ENCODE assay signal across 8 cellular contexts in genomic region chr20:41136336-41136694, GRCh38. TPM values are rescaled to one million over a fixed set of nuclear protein-coding genes. Genes with fewer than 3 reads are reported as not detected.
DNase-seq lines count a peak whose midpoint lies in the region; ATAC-seq lines count a peak whose summit lies in the region.

No MANE protein-coding gene starts in this region.

- no peaks in the 10 kb centered on the region for H3K36me3 ChIP-seq in CD4-positive, CD25-positive, alpha-beta regulatory T cell (ENCODE audit: control insufficient read depth, insufficient read depth, low read length)

- peaks cover 66% of the 10 kb centered on the region for H3K4me1 ChIP-seq in CD4-positive, CD25-positive, alpha-beta regulatory T cell (ENCODE audit: control insufficient read depth, insufficient read depth, low read length, poor library complexity, severe bottlenecking)

- peak overlapping the region; percentile 85 to 96 (median 93) for H3K4me3 Mint-ChIP-seq in CD4-positive, CD25-positive, alpha-beta regulatory T cell
- H3K4me3 Mint-ChIP-seq in natural killer cell treated with Interleukin-12 subunit alpha and Interleukin-12 subunit beta and Interleukin-15 and Interleukin-18, amount 100 ng/mL, for 72 hours: peak overlapping the region; percentile 92

- no peaks in the 10 kb centered on the region for H3K9me3 ChIP-seq in CD4-positive, CD25-positive, alpha-beta regulatory T cell (ENCODE audit: control insufficient read depth in 2 of 2, low read length in 2 of 2)

- H3K27me3 ChIP-seq in CD4-positive, CD25-positive, alpha-beta regulatory T cell (ENCODE audit: control insufficient read depth, insufficient read depth, low read length): no peaks in the 10 kb centered on the region

- no peak for ATAC-seq in CD4-positive, CD25-positive, alpha-beta regulatory T cell (ENCODE audit: low read depth in 2 of 2)
- ATAC-seq in natural killer cell treated with Interleukin-12 subunit alpha and Interleukin-12 subunit beta and Interleukin-15 and Interleukin-18, amount 100 ng/mL, for 72 hours: no peak
- ATAC-seq in GM21717 (IDR thresholded peaks at IDR 0.05; ENCODE audit: unreplicated experiment) (no peak), left lobe of liver (no peak)

- H3K4me3 ChIP-seq in CD4-positive, CD25-positive, alpha-beta regulatory T cell (ENCODE audit: low read depth, low read length): peak overlapping the region; percentile 53

- no peaks in the 10 kb centered on the region for H3K9me3 Mint-ChIP-seq in CD4-positive, CD25-positive, alpha-beta regulatory T cell
- no peaks in the 10 kb centered on the region for H3K9me3 Mint-ChIP-seq in natural killer cell treated with Interleukin-12 subunit alpha and Interleukin-12 subunit beta and Interleukin-15 and Interleukin-18, amount 100 ng/mL, for 72 hours

- peak overlapping the region; percentile 86 to 93 (median 93) for H3K27ac Mint-ChIP-seq in CD4-positive, CD25-positive, alpha-beta regulatory T cell
- peak overlapping the region; percentile 26 to 77 for H3K27ac Mint-ChIP-seq in natural killer cell treated with Interleukin-12 subunit alpha and Interleukin-12 subunit beta and Interleukin-15 and Interleukin-18, amount 100 ng/mL, for 72 hours

- H3K27me3 Mint-ChIP-seq in CD4-positive, CD25-positive, alpha-beta regulatory T cell: peaks cover 6% of the 10 kb centered on the region
- no peaks in the 10 kb centered on the region for H3K27me3 Mint-ChIP-seq in natural killer cell treated with Interleukin-12 subunit alpha and Interleukin-12 subunit beta and Interleukin-15 and Interleukin-18, amount 100 ng/mL, for 72 hours

- peak overlapping the region; percentile 84 for H3K27ac ChIP-seq in CD4-positive, CD25-positive, alpha-beta regulatory T cell (ENCODE audit: insufficient read depth, low read length, poor library complexity, severe bottlenecking)
- H3K27ac ChIP-seq in cingulate gyrus (ENCODE audit: low read depth, low read length): peak overlapping the region; percentile 87

- peaks cover 5% of the 10 kb centered on the region for H3K36me3 Mint-ChIP-seq in CD4-positive, CD25-positive, alpha-beta regulatory T cell
- H3K36me3 Mint-ChIP-seq in natural killer cell treated with Interleukin-12 subunit alpha and Interleukin-12 subunit beta and Interleukin-15 and Interleukin-18, amount 100 ng/mL, for 72 hours: no peaks in the 10 kb centered on the region

- no peak for DNase-seq in CD4-positive, CD25-positive, alpha-beta regulatory T cell
- peak; percentile 18 to 32 for DNase-seq in Kasumi-1 (lab: John Stamatoyannopoulos, UW)
- no peak for DNase-seq in natural killer cell treated with Interleukin-12 subunit alpha and Interleukin-12 subunit beta and Interleukin-15 and Interleukin-18, amount 100 ng/mL, for 72 hours (ENCODE audit: low spot score)
- DNase-seq in left lobe of liver (ENCODE audit: low spot score): no peak
- no peak for DNase-seq in DMS79 treated with DMSO at 0.1 percent for 48 hours (lab: John Stamatoyannopoulos, UW)
- DNase-seq in AG20443 (ENCODE audit: low spot score): no peak

- H3K4me1 Mint-ChIP-seq in CD4-positive, CD25-positive, alpha-beta regulatory T cell: peaks cover 29 to 64% (median 50%) of the 10 kb centered on the region in 4 donors
- H3K4me1 Mint-ChIP-seq in natural killer cell treated with Interleukin-12 subunit alpha and Interleukin-12 subunit beta and Interleukin-15 and Interleukin-18, amount 100 ng/mL, for 72 hours (ENCODE audit: low read depth in 2 of 2): peaks cover 49 to 51% of the 10 kb centered on the region in 2 donors

RNA-seq across cellular contexts. Expression of gene PLCG1, which starts 1.0 kb away (rescaled TPM):
- 540 TPM for total RNA-seq in CD4-positive, CD25-positive, alpha-beta regulatory T cell
- polyA plus RNA-seq in CD4-positive, CD25-positive, alpha-beta regulatory T cell: 10 to 100 TPM; 30.4 to 36.1 (median 33.0) TPM
- 100 to 1,000 TPM in 1 of 2 donors, 10 to 100 TPM in 1; 54.6 to 114 TPM for total RNA-seq in natural killer cell treated with Interleukin-12 subunit alpha and Interleukin-12 subunit beta and Interleukin-15 and Interleukin-18, amount 100 ng/mL, for 72 hours
- total RNA-seq in left lobe of liver: 17.5 TPM

Comparison
In these comparisons a context has a peak if more than half of its experiments do, and no peak if none do; other contexts are left out.
1. DNase-seq: peak in Kasumi-1 (2 of 2); none in CD4-positive, CD25-positive, alpha-beta regulatory T cell (0 of 3), natural killer cell treated with Interleukin-12 subunit alpha and Interleukin-12 subunit beta and Interleukin-15 and Interleukin-18, amount 100 ng/mL, for 72 hours (single experiment), left lobe of liver (single experiment), DMS79 treated with DMSO at 0.1 percent for 48 hours (single experiment) and AG20443 (single experiment).